In genomic region chr11:125570952-125571351, GRCh38 we compare ENCODE assay signal across 13 cellular contexts. TPM values are rescaled to one million over a fixed set of nuclear protein-coding genes. Genes with fewer than 3 reads are reported as not detected.
DNase-seq lines count a peak whose midpoint lies in the region; ATAC-seq and TF ChIP-seq lines count a peak whose summit lies in the region.
"Had no signal": no experiment of that assay in that cellular context is flagged by ENCODE, and none has a peak within 500 bp of the region (broad histone marks: within the 10 kb centered on the region; RNA-seq: fewer than 3 reads in every experiment).

No MANE protein-coding gene starts in this region.

- peaks cover 26% of the 10 kb centered on the region for H3K4me1 Mint-ChIP-seq in activated CD4-positive, alpha-beta T cell treated with anti-CD3 and anti-CD28 coated beads, Interleukin-2, amount 10 ng/mL, durations not matched to agents 7 days and 5 days
- peaks cover 23 to 31% (median 26%) of the 10 kb centered on the region in 3 donors for H3K4me1 Mint-ChIP-seq in T-cell

- H3K4me3 ChIP-seq in fibroblast of the aortic adventitia (ENCODE audit: low read depth, low read length) (peak overlapping the region; percentile 80), smooth muscle cell (peak overlapping the region; percentile 83)

- H3K27ac ChIP-seq in smooth muscle cell (ENCODE audit: low read depth): no peak overlapping the region

- peak overlapping the region; percentile 11 for H3K27ac Mint-ChIP-seq in activated CD4-positive, alpha-beta T cell treated with anti-CD3 and anti-CD28 coated beads, Interleukin-2, amount 10 ng/mL, durations not matched to agents 7 days and 5 days
- H3K27ac Mint-ChIP-seq in T-cell: peak overlapping the region; percentile 72 to 91

- DNase-seq in activated CD4-positive, alpha-beta T cell treated with anti-CD3 and anti-CD28 coated beads, Interleukin-2, amount 10 ng/mL, durations not matched to agents 7 days and 5 days: no peak
- no peak for DNase-seq in activated CD4-positive, alpha-beta T cell treated with anti-CD3 and anti-CD28 coated beads, Interleukin-2, amount 50 U/mL, for 1 hour
- DNase-seq in T-cell (no peak), fibroblast of the aortic adventitia (ENCODE audit: low read depth) (no peak), smooth muscle cell (lab: John Stamatoyannopoulos, UW; ENCODE audit: unreplicated experiment) (no peak), hepatic stellate cell (ENCODE audit: low spot score) (no peak)
- DNase-seq in activated CD4-positive, CD25-positive, alpha-beta regulatory T cell (lab: John Stamatoyannopoulos, UW): no peak
- DNase-seq: activated CD4-positive, alpha-beta T cell treated with anti-CD3 and anti-CD28 coated beads, Interleukin-2, amount 50 U/mL, for 48 hours; foreskin melanocyte; left ventricle myocardium superior; NCI-H2029; sigmoid colon had no signal

- ATAC-seq in T-cell (replicated peaks in 1 of 4) (no peak), HG03439 (IDR thresholded peaks at IDR 0.05; ENCODE audit: unreplicated experiment) (no peak)
- ATAC-seq: left ventricle myocardium superior had no signal

- H3F3A ChIP-seq in smooth muscle cell (ENCODE audit: low read depth): no peaks in the 10 kb centered on the region

- H3K79me2 ChIP-seq in smooth muscle cell (ENCODE audit: low read depth): peaks cover 33% of the 10 kb centered on the region

- peaks cover 22% of the 10 kb centered on the region for H3K36me3 Mint-ChIP-seq in activated CD4-positive, alpha-beta T cell treated with anti-CD3 and anti-CD28 coated beads, Interleukin-2, amount 10 ng/mL, durations not matched to agents 7 days and 5 days (ENCODE audit: low read depth)
- H3K36me3 Mint-ChIP-seq in T-cell: peaks cover 23% of the 10 kb centered on the region

- H2AFZ ChIP-seq in smooth muscle cell (ENCODE audit: low read depth): no peak overlapping the region

- H3K36me3 ChIP-seq in smooth muscle cell (ENCODE audit: low read depth): peaks cover 12% of the 10 kb centered on the region

- POLR2A ChIA-PET in activated CD4-positive, alpha-beta T cell treated with anti-CD3 and anti-CD28 coated beads, Interleukin-2, amount 10 ng/mL, durations not matched to agents 7 days and 5 days (lab: Charles Lee): no interaction called here
- POLR2A ChIA-PET in T-cell (lab: Charles Lee): interaction anchor here in 1 of 2 donors (2.1 kb wide), 1 partner anchor 21 kb away, joined by 14 read pairs; the partner anchor contains the start of gene STT3A

- H3K9me3 ChIP-seq in smooth muscle cell (replicated peaks; ENCODE audit: low read depth): no peaks in the 10 kb centered on the region
- H3K9me3 ChIP-seq: sigmoid colon had no signal

- H3K4me1 ChIP-seq in smooth muscle cell (ENCODE audit: low read depth): peaks cover 12% of the 10 kb centered on the region

- 95% methylated on average over 2 of the region's 2 CpGs for WGBS in smooth muscle cell (ENCODE audit: low lambda C conversion rate)

- peak overlapping the region; percentile 79 for H3K9ac ChIP-seq in smooth muscle cell (ENCODE audit: low read depth)

- no peaks in the 10 kb centered on the region for H4K20me1 ChIP-seq in smooth muscle cell (ENCODE audit: low read depth)

- no peaks in the 10 kb centered on the region for H3K27me3 ChIP-seq in smooth muscle cell (ENCODE audit: low read depth)
- H3K27me3 ChIP-seq: sigmoid colon had no signal

- CTCF ChIA-PET in activated CD4-positive, alpha-beta T cell treated with anti-CD3 and anti-CD28 coated beads, Interleukin-2, amount 10 ng/mL, durations not matched to agents 7 days and 5 days (lab: Charles Lee): interaction anchor here (1.3 to 3.0 kb wide), 4 partner anchors 9 to 22 kb away, joined by 3 to 20 read pairs (median 10); partner anchors contain the start of gene STT3A
- CTCF ChIA-PET in T-cell (lab: Charles Lee): no interaction called here

- peak overlapping the region; percentile 94 for H3K4me2 ChIP-seq in smooth muscle cell

- peak overlapping the region; percentile 91 for H3K4me3 Mint-ChIP-seq in activated CD4-positive, alpha-beta T cell treated with anti-CD3 and anti-CD28 coated beads, Interleukin-2, amount 10 ng/mL, durations not matched to agents 7 days and 5 days
- H3K4me3 Mint-ChIP-seq in T-cell: peak overlapping the region; percentile 89 to 91 (median 89)

- no peaks in the 10 kb centered on the region for H3K27me3 Mint-ChIP-seq in activated CD4-positive, alpha-beta T cell treated with anti-CD3 and anti-CD28 coated beads, Interleukin-2, amount 10 ng/mL, durations not matched to agents 7 days and 5 days
- no peaks in the 10 kb centered on the region for H3K27me3 Mint-ChIP-seq in T-cell

- H3K9me3 Mint-ChIP-seq in activated CD4-positive, alpha-beta T cell treated with anti-CD3 and anti-CD28 coated beads, Interleukin-2, amount 10 ng/mL, durations not matched to agents 7 days and 5 days: no peaks in the 10 kb centered on the region
- H3K9me3 Mint-ChIP-seq in T-cell: no peaks in the 10 kb centered on the region

- no peak for TF ChIP-seq CTCF in fibroblast of the aortic adventitia (IDR thresholded peaks at IDR 0.05; ENCODE audit: insufficient read depth, low read length)
- no peak for TF ChIP-seq CTCF in smooth muscle cell (IDR thresholded peaks at IDR 0.05; ENCODE audit: borderline replicate concordance, insufficient read depth, poor library complexity, severe bottlenecking)

RNA-seq across cellular contexts. Expression of gene EI24, which starts 1.7 kb away (rescaled TPM):
- total RNA-seq in activated CD4-positive, alpha-beta T cell treated with anti-CD3 and anti-CD28 coated beads, Interleukin-2, amount 10 ng/mL, durations not matched to agents 7 days and 5 days: 10 to 100 TPM; 37.3 to 44.3 TPM
- total RNA-seq in T-cell (10 to 100 TPM; 20.0 to 33.0 (median 29.9) TPM), fibroblast of the aortic adventitia (ENCODE audit: low replicate concordance) (94.5 and 153 TPM in 2 replicates), smooth muscle cell (124 and 130 TPM in 2 replicates)
- polyA plus RNA-seq in smooth muscle cell: 154 and 158 TPM in 2 replicates

RNA-seq across cellular contexts. Expression of gene STT3A, which starts 21.7 kb away (rescaled TPM):
- 100 to 1,000 TPM; 105 to 127 TPM for total RNA-seq in activated CD4-positive, alpha-beta T cell treated with anti-CD3 and anti-CD28 coated beads, Interleukin-2, amount 10 ng/mL, durations not matched to agents 7 days and 5 days
- total RNA-seq in T-cell (100 to 1,000 TPM in 1 of 5 donors, 10 to 100 TPM in 4; 51.0 to 103 (median 88.5) TPM), fibroblast of the aortic adventitia (ENCODE audit: low replicate concordance) (285 and 375 TPM in 2 replicates), smooth muscle cell (241 and 302 TPM in 2 replicates)
- 184 and 216 TPM in 2 replicates for polyA plus RNA-seq in smooth muscle cell

RNA-seq across cellular contexts. Expression of gene CHEK1, which starts 54.0 kb away (rescaled TPM):
- total RNA-seq in activated CD4-positive, alpha-beta T cell treated with anti-CD3 and anti-CD28 coated beads, Interleukin-2, amount 10 ng/mL, durations not matched to agents 7 days and 5 days: 10 to 100 TPM; 81.4 to 87.2 TPM
- total RNA-seq in T-cell: 1 to 10 TPM; 2.2 to 7.5 (median 3.2) TPM
- total RNA-seq in fibroblast of the aortic adventitia (ENCODE audit: low replicate concordance): 8.7 and 49.5 TPM in 2 replicates
- total RNA-seq in smooth muscle cell: 24.5 and 27.6 TPM in 2 replicates
- 18.3 and 18.4 TPM in 2 replicates for polyA plus RNA-seq in smooth muscle cell
